11 cellular contexts compared by ENCODE assay signal in the genomic region with DNA sequence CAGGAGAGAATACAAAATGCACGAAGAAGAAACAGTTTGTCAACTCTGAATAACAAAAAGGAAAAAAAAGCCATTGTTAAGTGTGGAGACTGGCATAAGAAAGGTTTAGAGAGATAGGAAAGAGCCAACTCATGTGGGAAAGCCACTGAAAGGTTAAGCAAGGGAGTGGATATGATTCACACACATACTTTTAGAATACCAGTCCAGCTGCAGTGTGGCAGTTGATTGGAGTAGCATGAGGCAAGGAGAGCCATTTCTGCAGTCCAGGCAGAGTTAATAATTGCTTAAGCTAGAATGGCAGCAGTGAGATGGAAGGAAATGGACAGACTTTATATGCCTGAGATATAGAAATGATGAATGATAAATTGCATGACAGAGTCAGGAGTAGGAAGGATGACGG. TPM values are rescaled to one million over a fixed set of nuclear protein-coding genes. Genes with fewer than 3 reads are reported as not detected.
DNase-seq lines count a peak whose midpoint lies in the region; ATAC-seq and TF ChIP-seq lines count a peak whose summit lies in the region.
"Had no signal": no experiment of that assay in that cellular context is flagged by ENCODE, and none has a peak within 500 bp of the region (broad histone marks: within the 10 kb centered on the region; RNA-seq: fewer than 3 reads in every experiment).

No MANE protein-coding gene starts in this region.

- H3K27me3 ChIP-seq in body of pancreas = no peaks in the 10 kb centered on the region
- H3K27me3 ChIP-seq: Peyer's patch had no signal

- intact Hi-C loops in body of pancreas (cut with DNase I) = no loop called here

- peaks cover 0 to 4% of the 10 kb centered on the region in 2 donors for H3K36me3 ChIP-seq in body of pancreas (replicated peaks in 1 of 2; ENCODE audit: insufficient read depth in 1 of 2, low read depth in 2 of 2)

- no peak overlapping the region for H3K4me3 ChIP-seq in body of pancreas
- H3K4me3 ChIP-seq: Peyer's patch had no signal

- no peak for TF ChIP-seq POLR2A in body of pancreas (IDR thresholded peaks at IDR 0.05)

- no peak for TF ChIP-seq CTCF in body of pancreas (IDR thresholded peaks at IDR 0.05)

- no peak for ATAC-seq in GM19395 (IDR thresholded peaks at IDR 0.05; ENCODE audit: unreplicated experiment)
- no peak for ATAC-seq in HG03460 (IDR thresholded peaks at IDR 0.05; ENCODE audit: unreplicated experiment)
- ATAC-seq in body of pancreas = no peak

- H3K27ac ChIP-seq in body of pancreas = no peak overlapping the region
- H3K27ac ChIP-seq: Peyer's patch had no signal

- no peaks in the 10 kb centered on the region for H3K9me3 ChIP-seq in body of pancreas
- H3K9me3 ChIP-seq: Peyer's patch had no signal

- H3K4me1 ChIP-seq in body of pancreas = no peaks in the 10 kb centered on the region
- H3K4me1 ChIP-seq: Peyer's patch had no signal

- in situ Hi-C loops in ACHN (cut with HindIII; ENCODE audit: low pct_ligation_motif_present, low pct_unique_long_range_greater_than_20kb, low sequenced_read_pairs) = no loop called here

- WGBS in body of pancreas, 2 donors = 95 to 97% methylated on average over 2 of the region's 2 CpGs

- DNase-seq in ACHN (peak; percentile 88), HCEC 1CT (peak; percentile 72), amniotic epithelial cell (ENCODE audit: low read depth) (peak; percentile 96), hepatic stellate cell (ENCODE audit: low spot score) (peak; percentile 17), T1000 (lab: John Stamatoyannopoulos, UW) (no peak), body of pancreas (no peak)
- DNase-seq: Peyer's patch; stimulated activated CD4-positive, alpha-beta T cell treated with anti-CD3 and anti-CD28 coated beads, Interleukin-12 subunit alpha, Interleukin-12 subunit beta, amount 100 ng/mL, for 4 hours had no signal

RNA-seq across cellular contexts. Expression of a gene that starts 36.9 kb away (rescaled TPM):
- total RNA-seq in body of pancreas = not detected
- total RNA-seq: Peyer's patch, urinary bladder had no signal

Comparison
In these comparisons a context has a peak if more than half of its experiments do, and no peak if none do; other contexts are left out.
1. DNase-seq: peak in ACHN (single experiment), HCEC 1CT (single experiment), amniotic epithelial cell (single experiment) and hepatic stellate cell (single experiment); none in T1000 (single experiment) and body of pancreas (0 of 4).